ENCODE assay signal across 23 cellular contexts in genomic region chr10:34116780-34117179, GRCh38.
A peak's percentile ranks its signal among the peaks of the same experiment; 100 is the strongest.
DNase-seq lines count a peak whose midpoint lies in the region; ATAC-seq and TF ChIP-seq lines count a peak whose summit lies in the region.
"Had no signal": no experiment of that assay in that cellular context is flagged by ENCODE, and none has a peak within 500 bp of the region (broad histone marks: within the 10 kb centered on the region; RNA-seq: fewer than 3 reads in every experiment).

No MANE protein-coding gene starts in this region.

- peak overlapping the region; percentile 30 for H3K27ac ChIP-seq in urinary bladder (ENCODE audit: low read depth)
- H3K27ac ChIP-seq: KMS-11, transverse colon, WERI-Rb-1 had no signal

- H3K4me3 ChIP-seq in choroid plexus epithelial cell (ENCODE audit: low read depth, low read length): peak overlapping the region; percentile 26
- no peak overlapping the region for H3K4me3 ChIP-seq in urinary bladder (ENCODE audit: low read depth, low read length)
- H3K4me3 ChIP-seq: lung, transverse colon had no signal

- H3K4me1 Mint-ChIP-seq in mesothelial cell of epicardium: peaks cover 47% of the 10 kb centered on the region
- H3K4me1 Mint-ChIP-seq: stimulated activated naive B cell treated with anti-CD40 and anti-IgM and Interleukin-4, amounts not matched to agents 10 μg/mL and 1 μg/mL and 100 μg/mL, for 72 hours had no signal

- no peaks in the 10 kb centered on the region for H3K36me3 ChIP-seq in urinary bladder (ENCODE audit: insufficient read depth)
- H3K36me3 ChIP-seq: transverse colon, WERI-Rb-1 had no signal

- intact Hi-C loops in left cardiac atrium (cut with DNase I): no loop called here

- H3K9me3 Mint-ChIP-seq in mesothelial cell of epicardium: no peaks in the 10 kb centered on the region
- H3K9me3 Mint-ChIP-seq: effector memory CD8-positive, alpha-beta T cell; stimulated activated naive B cell treated with anti-CD40 and anti-IgM and Interleukin-4, amounts not matched to agents 10 μg/mL and 1 μg/mL and 100 μg/mL, for 72 hours had no signal

- peaks cover 8% of the 10 kb centered on the region for H3K36me3 Mint-ChIP-seq in mesothelial cell of epicardium
- H3K36me3 Mint-ChIP-seq: stimulated activated naive B cell treated with anti-CD40 and anti-IgM and Interleukin-4, amounts not matched to agents 10 μg/mL and 1 μg/mL and 100 μg/mL, for 72 hours had no signal

- no peaks in the 10 kb centered on the region for H3K4me1 ChIP-seq in urinary bladder (ENCODE audit: insufficient read depth)

- DNase-seq in choroid plexus epithelial cell (ENCODE audit: low read depth) (no peak), left cardiac atrium (no peak), mesothelial cell of epicardium (ENCODE audit: low spot score in 2 of 2, unreplicated experiment in 2 of 2) (no peak), germinal center (ENCODE audit: low spot score) (no peak)
- no peak for DNase-seq in stimulated activated CD4-positive, alpha-beta T cell treated with anti-CD3 and anti-CD28 coated beads, Interleukin-4, amount 100 ng/mL, for 24 hours
- DNase-seq: activated CD4-positive, alpha-beta T cell treated with anti-CD3 and anti-CD28 coated beads, Interleukin-2, amount 50 U/mL, for 48 hours; activated naive CD4-positive, alpha-beta T cell; activated T-cell treated with anti-CD3 and anti-CD28 coated beads for 4 hours; AML-193; amniotic stem cell; cerebellar nuclear complex; effector memory CD8-positive, alpha-beta T cell; GOT3; NCI-H1930; occipital lobe; stimulated activated naive B cell treated with anti-CD40 and anti-IgM and Interleukin-4, amounts not matched to agents 10 μg/mL and 1 μg/mL and 100 μg/mL, for 72 hours; T-helper 2 cell; transverse colon; WERI-Rb-1 had no signal

- ATAC-seq in left cardiac atrium (peak; percentile 66 to 82), GM21737 (IDR thresholded peaks at IDR 0.05; ENCODE audit: unreplicated experiment) (no peak)
- ATAC-seq: effector memory CD8-positive, alpha-beta T cell; stimulated activated naive B cell treated with anti-CD40 and anti-IgM and Interleukin-4, amounts not matched to agents 10 μg/mL and 1 μg/mL and 100 μg/mL, for 72 hours had no signal

- no peaks in the 10 kb centered on the region for H3K27me3 Mint-ChIP-seq in mesothelial cell of epicardium (ENCODE audit: low read depth)
- H3K27me3 Mint-ChIP-seq: effector memory CD8-positive, alpha-beta T cell; stimulated activated naive B cell treated with anti-CD40 and anti-IgM and Interleukin-4, amounts not matched to agents 10 μg/mL and 1 μg/mL and 100 μg/mL, for 72 hours had no signal

- TF ChIP-seq CTCF in choroid plexus epithelial cell (conservative IDR thresholded peaks at IDR 0.05; ENCODE audit: low read depth, low read length): no peak
- no peak for TF ChIP-seq CTCF in mesothelial cell of epicardium (IDR thresholded peaks at IDR 0.05; ENCODE audit: unreplicated experiment)

- WGBS in urinary bladder: 34% methylated on average over 14 of the region's 14 CpGs

- peak overlapping the region; percentile 86 for H3K27ac Mint-ChIP-seq in mesothelial cell of epicardium
- H3K27ac Mint-ChIP-seq: effector memory CD8-positive, alpha-beta T cell; stimulated activated naive B cell treated with anti-CD40 and anti-IgM and Interleukin-4, amounts not matched to agents 10 μg/mL and 1 μg/mL and 100 μg/mL, for 72 hours had no signal

- no peak overlapping the region for H3K4me3 Mint-ChIP-seq in mesothelial cell of epicardium
- H3K4me3 Mint-ChIP-seq: effector memory CD8-positive, alpha-beta T cell; stimulated activated naive B cell treated with anti-CD40 and anti-IgM and Interleukin-4, amounts not matched to agents 10 μg/mL and 1 μg/mL and 100 μg/mL, for 72 hours had no signal
